In the genomic region with DNA sequence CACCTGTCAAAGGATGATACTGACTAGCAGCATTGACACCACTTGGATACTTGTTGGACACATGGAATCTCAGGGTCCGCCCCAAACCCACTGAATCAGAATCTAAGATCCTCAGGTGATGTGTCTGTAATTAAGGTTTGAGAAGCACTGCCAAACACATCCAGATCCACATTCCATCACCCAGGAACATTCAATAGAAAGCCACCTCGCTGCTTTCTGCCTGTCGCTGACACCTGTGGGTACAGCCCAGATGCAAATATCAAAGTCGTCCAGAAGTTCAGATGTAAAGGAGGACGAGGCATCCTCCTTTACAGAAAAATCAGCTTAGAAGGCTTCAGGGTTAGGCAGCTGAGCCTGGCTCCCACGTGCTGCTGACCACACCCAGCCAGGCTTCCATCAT, we compare ENCODE assay signal across 38 cellular contexts.
"Had no signal": no experiment of that assay in that cellular context is flagged by ENCODE, and none has a peak within 500 bp of the region (broad histone marks: within the 10 kb centered on the region; RNA-seq: fewer than 3 reads in every experiment).

No MANE protein-coding gene starts in this region.

- H3K27ac ChIP-seq: adrenal gland, ascending aorta, body of pancreas, brain microvascular endothelial cell, breast epithelium, cardiac muscle cell had no signal

- H3K36me3 ChIP-seq: adrenal gland, brain microvascular endothelial cell, breast epithelium, cardiac muscle cell had no signal

- H3K27ac Mint-ChIP-seq: activated naive CD4-positive, alpha-beta T cell treated with anti-CD3 and anti-CD28 coated beads for 36 hours; activated naive CD4-positive, alpha-beta T cell treated with anti-CD3 and anti-CD28 coated beads, Interleukin-2, amount 10 ng/mL, durations not matched to agents 7 days and 5 days; activated naive CD4-positive, alpha-beta T cell treated with anti-CD3 and anti-CD28 coated beads, Interleukin-2, amount 50 U/mL, for 24 hours; activated naive CD4-positive, alpha-beta T cell treated with anti-CD3 and anti-CD28 coated beads, Interleukin-2, amount 50 U/mL, for 72 hours; activated naive CD8-positive, alpha-beta T cell; activated naive CD8-positive, alpha-beta T cell treated with anti-CD3 and anti-CD28 coated beads for 36 hours; activated naive CD8-positive, alpha-beta T cell treated with anti-CD3 and anti-CD28 coated beads, Interleukin-2, amount 10 ng/mL, durations not matched to agents 7 days and 5 days; activated naive CD8-positive, alpha-beta T cell treated with anti-CD3 and anti-CD28 coated beads, Interleukin-2, amount 50 U/mL, for 24 hours; activated T-cell treated with anti-CD3 and anti-CD28 coated beads, Interleukin-2, amount 50 U/mL, for 24 hours; activated T-cell treated with anti-CD3 and anti-CD28 coated beads, Interleukin-2, amount 50 U/mL, for 72 hours; activated T-helper 1 cell treated with anti-CD3 and anti-CD28 coated beads, Interleukin-12 subunit alpha, Interleukin-12 subunit beta, Interleukin-2, Interleukin-4 antibody, amounts not matched to agents 30 ng/mL and 10 ng/mL and 1 ng/mL, durations not matched to agents 14 hours and 24 hours and 36 hours; activated T-helper 17 cell treated with anti-CD3 and anti-CD28 coated beads, Interleukin-2, amount 50 U/mL, for 72 hours; activated T-helper 2 cell treated with anti-CD3 and anti-CD28 coated beads, Interferon-gamma antibody, Interleukin-2, Interleukin-4, amounts not matched to agents 10 μg/mL and 5 μg/mL and 100 μg/mL, durations not matched to agents 14 hours and 24 hours and 36 hours; brain had no signal

- H3K9me3 Mint-ChIP-seq: activated naive CD4-positive, alpha-beta T cell treated with anti-CD3 and anti-CD28 coated beads for 36 hours; activated naive CD4-positive, alpha-beta T cell treated with anti-CD3 and anti-CD28 coated beads, Interleukin-2, amount 10 ng/mL, durations not matched to agents 7 days and 5 days; activated naive CD4-positive, alpha-beta T cell treated with anti-CD3 and anti-CD28 coated beads, Interleukin-2, amount 50 U/mL, for 24 hours; activated naive CD4-positive, alpha-beta T cell treated with anti-CD3 and anti-CD28 coated beads, Interleukin-2, amount 50 U/mL, for 72 hours; activated naive CD8-positive, alpha-beta T cell treated with anti-CD3 and anti-CD28 coated beads for 36 hours; activated naive CD8-positive, alpha-beta T cell treated with anti-CD3 and anti-CD28 coated beads, Interleukin-2, amount 10 ng/mL, durations not matched to agents 7 days and 5 days; activated naive CD8-positive, alpha-beta T cell treated with anti-CD3 and anti-CD28 coated beads, Interleukin-2, amount 50 U/mL, for 24 hours; activated T-cell treated with anti-CD3 and anti-CD28 coated beads, Interleukin-2, amount 50 U/mL, for 24 hours; activated T-cell treated with anti-CD3 and anti-CD28 coated beads, Interleukin-2, amount 50 U/mL, for 4 hours; activated T-cell treated with anti-CD3 and anti-CD28 coated beads, Interleukin-2, amount 50 U/mL, for 72 hours; activated T-helper 1 cell treated with anti-CD3 and anti-CD28 coated beads, Interleukin-12 subunit alpha, Interleukin-12 subunit beta, Interleukin-2, Interleukin-4 antibody, amounts not matched to agents 30 ng/mL and 10 ng/mL and 1 ng/mL, durations not matched to agents 14 hours and 24 hours and 36 hours; activated T-helper 17 cell treated with anti-CD3 and anti-CD28 coated beads, Interleukin-2, amount 50 U/mL, for 72 hours; activated T-helper 2 cell treated with anti-CD3 and anti-CD28 coated beads, Interferon-gamma antibody, Interleukin-2, Interleukin-4, amounts not matched to agents 10 μg/mL and 5 μg/mL and 100 μg/mL, durations not matched to agents 14 hours and 24 hours and 36 hours; central memory CD8-positive, alpha-beta T cell had no signal

- DNase-seq: activated effector memory CD4-positive, alpha-beta T cell treated with anti-CD3 and anti-CD28 coated beads, Interleukin-2, amount 50 U/mL, for 16 hours; activated effector memory CD4-positive, alpha-beta T cell treated with Interleukin-2 at 50 U/mL for 16 hours; activated gamma-delta T cell; activated gamma-delta T cell treated with Interleukin-2 at 50 U/mL for 16 hours; activated naive CD4-positive, alpha-beta T cell; activated naive CD4-positive, alpha-beta T cell treated with anti-CD3 and anti-CD28 coated beads for 36 hours; activated naive CD4-positive, alpha-beta T cell treated with anti-CD3 and anti-CD28 coated beads, Interleukin-2, amount 10 ng/mL, durations not matched to agents 7 days and 5 days; activated naive CD4-positive, alpha-beta T cell treated with anti-CD3 and anti-CD28 coated beads, Interleukin-2, amount 50 U/mL, for 16 hours; activated naive CD4-positive, alpha-beta T cell treated with Interleukin-2 at 50 U/mL for 16 hours; activated naive CD8-positive, alpha-beta T cell treated with anti-CD3 and anti-CD28 coated beads for 36 hours; activated naive CD8-positive, alpha-beta T cell treated with anti-CD3 and anti-CD28 coated beads, Interleukin-2, amount 10 ng/mL, durations not matched to agents 7 days and 5 days; activated naive CD8-positive, alpha-beta T cell treated with anti-CD3 and anti-CD28 coated beads, Interleukin-2, amount 50 U/mL, for 24 hours; activated T-cell treated with anti-CD3 and anti-CD28 coated beads for 4 hours; activated T-cell treated with anti-CD3 and anti-CD28 coated beads, Interleukin-2, amount 50 U/mL, for 1 hour; activated T-cell treated with anti-CD3 and anti-CD28 coated beads, Interleukin-2, amount 50 U/mL, for 24 hours; activated T-cell treated with anti-CD3 and anti-CD28 coated beads, Interleukin-2, amount 50 U/mL, for 4 hours; activated T-cell treated with anti-CD3 and anti-CD28 coated beads, Interleukin-2, amount 50 U/mL, for 48 hours; activated T-cell treated with anti-CD3 and anti-CD28 coated beads, Interleukin-2, amount 50 U/mL, for 72 hours; adrenal gland; amniotic stem cell; anterior cingulate cortex; aorta; body of pancreas; brain microvascular endothelial cell; caudate nucleus; central memory CD4-positive, alpha-beta T cell; cerebellar nuclear complex had no signal

- ATAC-seq: activated naive CD4-positive, alpha-beta T cell treated with anti-CD3 and anti-CD28 coated beads, Interleukin-2, amount 50 U/mL, for 72 hours; activated naive CD8-positive, alpha-beta T cell treated with anti-CD3 and anti-CD28 coated beads, Interleukin-2, amount 50 U/mL, for 24 hours; activated T-cell treated with anti-CD3 and anti-CD28 coated beads, Interleukin-2, amount 50 U/mL, for 4 hours; activated T-cell treated with anti-CD3 and anti-CD28 coated beads, Interleukin-2, amount 50 U/mL, for 72 hours; activated T-helper 17 cell treated with anti-CD3 and anti-CD28 coated beads, Interleukin-2, amount 50 U/mL, for 72 hours; body of pancreas had no signal

- H3K9me3 ChIP-seq: adrenal gland, ascending aorta, body of pancreas, breast epithelium had no signal

- H3K27me3 Mint-ChIP-seq: activated naive CD4-positive, alpha-beta T cell treated with anti-CD3 and anti-CD28 coated beads, Interleukin-2, amount 50 U/mL, for 24 hours; activated naive CD8-positive, alpha-beta T cell; activated naive CD8-positive, alpha-beta T cell treated with anti-CD3 and anti-CD28 coated beads for 36 hours; activated naive CD8-positive, alpha-beta T cell treated with anti-CD3 and anti-CD28 coated beads, Interleukin-2, amount 10 ng/mL, durations not matched to agents 7 days and 5 days had no signal

- H3K36me3 Mint-ChIP-seq: activated naive CD4-positive, alpha-beta T cell treated with anti-CD3 and anti-CD28 coated beads, Interleukin-2, amount 10 ng/mL, durations not matched to agents 7 days and 5 days; activated naive CD4-positive, alpha-beta T cell treated with anti-CD3 and anti-CD28 coated beads, Interleukin-2, amount 50 U/mL, for 24 hours; activated naive CD8-positive, alpha-beta T cell; activated naive CD8-positive, alpha-beta T cell treated with anti-CD3 and anti-CD28 coated beads, Interleukin-2, amount 10 ng/mL, durations not matched to agents 7 days and 5 days had no signal

- H3K4me3 Mint-ChIP-seq: activated naive CD4-positive, alpha-beta T cell treated with anti-CD3 and anti-CD28 coated beads for 36 hours; activated naive CD4-positive, alpha-beta T cell treated with anti-CD3 and anti-CD28 coated beads, Interleukin-2, amount 10 ng/mL, durations not matched to agents 7 days and 5 days; activated naive CD4-positive, alpha-beta T cell treated with anti-CD3 and anti-CD28 coated beads, Interleukin-2, amount 50 U/mL, for 24 hours; activated naive CD8-positive, alpha-beta T cell; activated naive CD8-positive, alpha-beta T cell treated with anti-CD3 and anti-CD28 coated beads for 36 hours; activated naive CD8-positive, alpha-beta T cell treated with anti-CD3 and anti-CD28 coated beads, Interleukin-2, amount 10 ng/mL, durations not matched to agents 7 days and 5 days; activated naive CD8-positive, alpha-beta T cell treated with anti-CD3 and anti-CD28 coated beads, Interleukin-2, amount 50 U/mL, for 24 hours; activated T-cell treated with anti-CD3 and anti-CD28 coated beads, Interleukin-2, amount 50 U/mL, for 24 hours; activated T-cell treated with anti-CD3 and anti-CD28 coated beads, Interleukin-2, amount 50 U/mL, for 4 hours; activated T-cell treated with anti-CD3 and anti-CD28 coated beads, Interleukin-2, amount 50 U/mL, for 72 hours; activated T-helper 1 cell treated with anti-CD3 and anti-CD28 coated beads, Interleukin-12 subunit alpha, Interleukin-12 subunit beta, Interleukin-2, Interleukin-4 antibody, amounts not matched to agents 30 ng/mL and 10 ng/mL and 1 ng/mL, durations not matched to agents 14 hours and 24 hours and 36 hours; activated T-helper 17 cell treated with anti-CD3 and anti-CD28 coated beads, Interleukin-2, amount 50 U/mL, for 72 hours; central memory CD8-positive, alpha-beta T cell had no signal

- H3K4me3 ChIP-seq: adrenal gland, ascending aorta, body of pancreas, breast epithelium, cardiac muscle cell had no signal
